22 cellular contexts compared by ENCODE assay signal in the genomic region with DNA sequence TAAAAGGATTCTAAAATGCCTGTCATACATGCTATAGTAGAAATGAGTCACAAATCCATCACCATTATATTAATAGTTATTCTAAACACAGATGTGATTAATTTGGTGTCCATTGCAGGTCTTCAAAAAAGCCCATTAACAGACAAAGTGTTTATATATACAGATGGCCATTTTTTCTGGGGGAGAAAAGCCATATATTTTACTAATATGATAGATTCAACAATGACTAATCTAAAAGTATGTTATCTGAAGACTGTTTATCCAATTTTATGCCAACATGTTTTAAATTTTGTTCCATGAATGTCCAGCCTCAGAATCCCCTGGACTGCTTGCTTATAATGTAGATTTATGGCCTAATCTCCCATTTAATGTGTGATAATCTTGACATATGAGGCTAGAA.
DNase-seq lines count a peak whose midpoint lies in the region; ATAC-seq and TF ChIP-seq lines count a peak whose summit lies in the region.
"Had no signal": no experiment of that assay in that cellular context is flagged by ENCODE, and none has a peak within 500 bp of the region (broad histone marks: within the 10 kb centered on the region; RNA-seq: fewer than 3 reads in every experiment).

No MANE protein-coding gene starts in this region.

- H3K4ac ChIP-seq in IMR-90 (ENCODE audit: low read depth, low read length) = no peak overlapping the region

- H4K91ac ChIP-seq in IMR-90 (ENCODE audit: insufficient read depth, low read depth, low read length) = no peak overlapping the region

- H3K18ac ChIP-seq in IMR-90 (ENCODE audit: low read depth, low read length) = no peak overlapping the region

- H3K4me2 ChIP-seq in IMR-90 (ENCODE audit: low read depth, low read length) (no peak overlapping the region), SK-N-SH (no peak overlapping the region)
- H3K4me2 ChIP-seq: BLaER1 had no signal

- no peak overlapping the region for H2BK15ac ChIP-seq in IMR-90 (ENCODE audit: low read depth, low read length)

- H4K20me1 ChIP-seq in IMR-90 (ENCODE audit: insufficient read depth, low read length) (no peaks in the 10 kb centered on the region), SK-N-SH (ENCODE audit: insufficient read depth) (no peaks in the 10 kb centered on the region)
- H4K20me1 ChIP-seq: BLaER1 had no signal

- peaks cover 7% of the 10 kb centered on the region for H3F3A ChIP-seq in SK-N-SH (replicated peaks; ENCODE audit: insufficient read depth)

- no TSS peak for BruUV-seq in IMR-90 (replicated peaks; lab: Mats Ljungman, UMichigan)

- DNase-seq in IMR-90 (peak; percentile 50), SK-N-SH (no peak), fibroblast of mammary gland (ENCODE audit: low read depth) (peak; percentile 7), NCI-H1436 (lab: John Stamatoyannopoulos, UW) (no peak), T-helper 2 cell (no peak), GDM1 (lab: John Stamatoyannopoulos, UW) (no peak)
- DNase-seq: 8988T; ACHN; BE2C; C1 segment of cervical spinal cord; CD4-positive, alpha-beta memory T cell; CD4-positive, CD25-positive, alpha-beta regulatory T cell; CD8-positive, alpha-beta memory T cell; COR-L47; DMS 273 treated with DMSO at 0.1 percent for 48 hours; DMS153; DMS53; DMS79; DND-41; EL; GF-D8 had no signal

- TF ChIP-seq RAD21 in IMR-90 (IDR thresholded peaks at IDR 0.05; ENCODE audit: low read length) = no peak
- no peak for TF ChIP-seq RAD21 in SK-N-SH (IDR thresholded peaks at IDR 0.05; ENCODE audit: low read length)

- H2BK120ac ChIP-seq in IMR-90 (ENCODE audit: low read depth, low read length) = no peak overlapping the region

- no peak overlapping the region for H2BK5ac ChIP-seq in IMR-90 (ENCODE audit: low read depth, low read length, poor library complexity, severe bottlenecking)

- in situ Hi-C loops in IMR-90 (cut with MboI; ENCODE audit: low sequenced_read_pairs) = no loop called here

- no peaks in the 10 kb centered on the region for H3K9me2 ChIP-seq in SK-N-SH

- H2AFZ ChIP-seq in IMR-90 (replicated peaks; ENCODE audit: low read length, poor library complexity) (no peak overlapping the region), SK-N-SH (ENCODE audit: low read depth) (peak overlapping the region; percentile 44; the same call in 1 of the 2 replicates)

- H4K5ac ChIP-seq in IMR-90 (ENCODE audit: low read depth, low read length) = no peak overlapping the region

- H2BK20ac ChIP-seq in IMR-90 (ENCODE audit: low read depth, low read length) = no peak overlapping the region

- no peak for TF ChIP-seq POLR2A in IMR-90 (IDR thresholded peaks at IDR 0.05; ENCODE audit: low read depth, low read length)

- ATAC-seq in IMR-90 (ENCODE audit: low read depth) = peak; percentile 59; the same call in 1 of the 2 replicates

- H3K9me3 ChIP-seq in IMR-90 (ENCODE audit: control insufficient read depth, insufficient read depth, low read length) = no peaks in the 10 kb centered on the region
- H3K9me3 ChIP-seq in SK-N-SH = no peaks in the 10 kb centered on the region; the same call in 1 of the 2 replicates
- H3K9me3 ChIP-seq: BE2C, BLaER1 had no signal

- no peak for TF ChIP-seq CTCF in IMR-90 (conservative IDR thresholded peaks at IDR 0.05; ENCODE audit: low read depth, low read length)
- no peak for TF ChIP-seq CTCF in SK-N-SH (IDR thresholded peaks at IDR 0.05)
- TF ChIP-seq CTCF in fibroblast of mammary gland (conservative IDR thresholded peaks at IDR 0.05; ENCODE audit: control insufficient read depth, insufficient read depth, low read depth, low read length) = no peak

- CTCF ChIA-PET in IMR-90 (lab: Yijun Ruan, JAX) (no interaction called here), SK-N-SH (lab: Yijun Ruan, JAX) (no interaction called here)

- TF ChIP-seq EP300 in SK-N-SH (IDR thresholded peaks at IDR 0.05; ENCODE audit: borderline replicate concordance in 1 of 2, low read depth in 1 of 2, low read length in 1 of 2) = peak in 1 of 2 experiments; percentile 56; a peak in 1 of 4 replicates

- intact Hi-C loops in IMR-90 (cut with micrococcal nuclease) = no loop called here

- no peak overlapping the region for H2AK9ac ChIP-seq in IMR-90 (replicated peaks; ENCODE audit: low read depth, low read length, poor library complexity)

- no peaks in the 10 kb centered on the region for H3K79me1 ChIP-seq in IMR-90 (ENCODE audit: low read depth in 1 of 2, low read length in 2 of 2)

- H3K27me3 ChIP-seq in IMR-90 (ENCODE audit: control insufficient read depth, insufficient read depth, low read length) (no peaks in the 10 kb centered on the region), SK-N-SH (ENCODE audit: insufficient read depth) (no peaks in the 10 kb centered on the region)
- H3K27me3 ChIP-seq: BE2C, BLaER1 had no signal

- POLR2A ChIA-PET in IMR-90 (lab: Charles Lee; ENCODE audit: unreplicated experiment) (no interaction called here), SK-N-SH (lab: Yijun Ruan, JAX) (no interaction called here)

- dilution Hi-C loops in IMR-90 (cut with HindIII; ENCODE audit: low sequenced_read_pairs, unreplicated experiment) = no loop called here

- 0 out of 2 replicates have a peak, but pooled peaks cover 2% of the 10 kb centered on the region for H3K4me1 ChIP-seq in IMR-90 (ENCODE audit: control insufficient read depth, insufficient read depth, low read length)
- no peaks in the 10 kb centered on the region; a peak in 1 of 4 replicates for H3K4me1 ChIP-seq in SK-N-SH (ENCODE audit: control insufficient read depth in 1 of 2, insufficient read depth in 2 of 2, low read depth in 1 of 2, low read length in 1 of 2)
- H3K4me1 ChIP-seq: BE2C, BLaER1 had no signal

- H3K9ac ChIP-seq in IMR-90 (ENCODE audit: low read depth, low read length) (no peak overlapping the region), SK-N-SH (no peak overlapping the region)
- H3K9ac ChIP-seq: BLaER1 had no signal

- no peak overlapping the region for H2AK5ac ChIP-seq in IMR-90 (ENCODE audit: low read depth, low read length)

- H3K36me3 ChIP-seq in IMR-90 (ENCODE audit: control insufficient read depth, insufficient read depth, low read length) (no peaks in the 10 kb centered on the region), SK-N-SH (replicated peaks in 1 of 2; ENCODE audit: control insufficient read depth in 1 of 2, insufficient read depth in 2 of 2, low read length in 1 of 2) (no peaks in the 10 kb centered on the region)
- H3K36me3 ChIP-seq: BE2C, BLaER1 had no signal

- H3K23ac ChIP-seq in IMR-90 (ENCODE audit: low read depth, low read length) = no peak overlapping the region

- no peak overlapping the region for H3K4me3 ChIP-seq in IMR-90 (ENCODE audit: insufficient read depth, low read depth, low read length)
- no peak overlapping the region for H3K4me3 ChIP-seq in SK-N-SH (ENCODE audit: low read depth in 2 of 2, low read length in 1 of 2)
- no peak overlapping the region for H3K4me3 ChIP-seq in fibroblast of mammary gland (ENCODE audit: control insufficient read depth, low read depth, low read length)
- H3K4me3 ChIP-seq: BLaER1 had no signal

- H3K27ac ChIP-seq in IMR-90 (ENCODE audit: insufficient read depth, low read length) = no peak overlapping the region
- no peak overlapping the region for H3K27ac ChIP-seq in SK-N-SH (ENCODE audit: low read depth in 2 of 2, low read length in 1 of 2)
- H3K27ac ChIP-seq: BLaER1 had no signal

- H3K14ac ChIP-seq in IMR-90 (replicated peaks; ENCODE audit: low read depth, low read length) = no peak overlapping the region

- H4K8ac ChIP-seq in IMR-90 (ENCODE audit: low read depth in 2 of 2, low read length in 2 of 2) = no peak overlapping the region

- H3K9me1 ChIP-seq in IMR-90 (ENCODE audit: insufficient read depth, low read length) = no peaks in the 10 kb centered on the region

- no peaks in the 10 kb centered on the region for H3K79me2 ChIP-seq in SK-N-SH (ENCODE audit: insufficient read depth)

- H3K56ac ChIP-seq in IMR-90 (ENCODE audit: extremely low read depth, insufficient read depth, low read length) = no peak overlapping the region

TF ChIP-seq in IMR-90, 13 proteins besides CTCF, POLR2A, EP300 and RAD21 (continues in another document):
- TF ChIP-seq RCOR1 (IDR thresholded peaks at IDR 0.05; ENCODE audit: insufficient replicate concordance, low read length) (no peak), MAFK (IDR thresholded peaks at IDR 0.05; ENCODE audit: low read depth, low read length) (no peak), NFE2L2 (IDR thresholded peaks at IDR 0.05; ENCODE audit: low read depth, low read length) (no peak), RFX5 (IDR thresholded peaks at IDR 0.05; ENCODE audit: low read depth, low read length) (no peak), FOS (IDR thresholded peaks at IDR 0.05; ENCODE audit: low read depth, low read length) (no peak), CHD1 (IDR thresholded peaks at IDR 0.05; ENCODE audit: low read depth, low read length) (no peak)
- TF ChIP-seq, protein P1, sequence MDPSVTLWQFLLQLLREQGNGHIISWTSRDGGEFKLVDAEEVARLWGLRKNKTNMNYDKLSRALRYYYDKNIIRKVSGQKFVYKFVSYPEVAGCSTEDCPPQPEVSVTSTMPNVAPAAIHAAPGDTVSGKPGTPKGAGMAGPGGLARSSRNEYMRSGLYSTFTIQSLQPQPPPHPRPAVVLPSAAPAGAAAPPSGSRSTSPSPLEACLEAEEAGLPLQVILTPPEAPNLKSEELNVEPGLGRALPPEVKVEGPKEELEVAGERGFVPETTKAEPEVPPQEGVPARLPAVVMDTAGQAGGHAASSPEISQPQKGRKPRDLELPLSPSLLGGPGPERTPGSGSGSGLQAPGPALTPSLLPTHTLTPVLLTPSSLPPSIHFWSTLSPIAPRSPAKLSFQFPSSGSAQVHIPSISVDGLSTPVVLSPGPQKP (IDR thresholded peaks at IDR 0.05; ENCODE audit: borderline replicate concordance, low read depth, low read length) = no peak

TF ChIP-seq in SK-N-SH, 30 proteins besides CTCF, POLR2A, EP300 and RAD21 (continues in another document):
- no peak for TF ChIP-seq CHD2 (IDR thresholded peaks at IDR 0.05; ENCODE audit: low read length, partially characterized antibody)
- no peak for TF ChIP-seq TEAD4 (IDR thresholded peaks at IDR 0.05; ENCODE audit: borderline replicate concordance, insufficient read depth)

Comparison
In these comparisons a context has a peak if more than half of its experiments do, and no peak if none do; other contexts are left out.
1. DNase-seq: peak in IMR-90 (single experiment) and fibroblast of mammary gland (single experiment); none in SK-N-SH (single experiment), NCI-H1436 (single experiment), T-helper 2 cell (0 of 5) and GDM1 (single experiment).